In genomic region chr2:27136751-27137150, GRCh38 we compare ENCODE assay signal across 37 cellular contexts. TPM values are rescaled to one million over a fixed set of nuclear protein-coding genes. Genes with fewer than 3 reads are reported as not detected.
"Had no signal": no experiment of that assay in that cellular context is flagged by ENCODE, and none has a peak within 500 bp of the region (broad histone marks: within the 10 kb centered on the region; RNA-seq: fewer than 3 reads in every experiment).

No MANE protein-coding gene starts in this region.

- H3K9me3 ChIP-seq: body of pancreas, esophagus squamous epithelium, gastroesophageal sphincter had no signal

- ATAC-seq: activated CD4-positive, CD25-positive, alpha-beta regulatory T cell treated with anti-CD3 and anti-CD28 coated beads, Interleukin-2, amount 50 U/mL, for 24 hours; activated CD8-positive, alpha-beta T cell treated with anti-CD3 and anti-CD28 coated beads for 36 hours; activated T-cell treated with anti-CD3 and anti-CD28 coated beads, Interleukin-2, amount 50 U/mL, for 4 hours; activated T-helper 17 cell treated with anti-CD3 and anti-CD28 coated beads, Interleukin-2, amount 50 U/mL, for 72 hours; body of pancreas; gastroesophageal sphincter; T-helper 17 cell had no signal

- H3K27ac ChIP-seq: body of pancreas, epithelial cell of prostate, esophagus squamous epithelium, gastroesophageal sphincter, WERI-Rb-1 had no signal

- H3K27ac Mint-ChIP-seq: activated B cell treated with CpG ODN at 0.5 μM for 24 hours; activated CD8-positive, alpha-beta T cell treated with anti-CD3 and anti-CD28 coated beads for 36 hours; activated naive CD8-positive, alpha-beta T cell; activated T-helper 17 cell treated with anti-CD3 and anti-CD28 coated beads, Interleukin-2, amount 50 U/mL, for 72 hours; T-helper 17 cell; T-helper 2 cell treated with Interferon-gamma antibody and Interleukin-4, amounts not matched to agents 5 μg/mL and 100 μg/mL, for 36 hours had no signal

- H3K4me3 ChIP-seq: body of pancreas, esophagus squamous epithelium, gastroesophageal sphincter had no signal

- H3K9me3 Mint-ChIP-seq: activated B cell treated with CpG ODN at 0.5 μM for 24 hours; activated CD8-positive, alpha-beta T cell treated with anti-CD3 and anti-CD28 coated beads for 36 hours; activated T-cell treated with anti-CD3 and anti-CD28 coated beads, Interleukin-2, amount 50 U/mL, for 4 hours; activated T-helper 17 cell treated with anti-CD3 and anti-CD28 coated beads, Interleukin-2, amount 50 U/mL, for 72 hours; T-helper 2 cell treated with Interferon-gamma antibody and Interleukin-4, amounts not matched to agents 5 μg/mL and 100 μg/mL, for 36 hours had no signal

- H3K4me3 Mint-ChIP-seq: activated B cell treated with CpG ODN at 0.5 μM for 24 hours; activated CD8-positive, alpha-beta T cell treated with anti-CD3 and anti-CD28 coated beads for 36 hours; activated naive CD8-positive, alpha-beta T cell; activated T-cell treated with anti-CD3 and anti-CD28 coated beads, Interleukin-2, amount 50 U/mL, for 4 hours; T-helper 2 cell treated with Interferon-gamma antibody and Interleukin-4, amounts not matched to agents 5 μg/mL and 100 μg/mL, for 36 hours had no signal

- DNase-seq: activated B cell treated with CpG ODN at 0.5 μM for 24 hours; activated CD4-positive, alpha-beta T cell treated with anti-CD3 and anti-CD28 coated beads for 48 hours; activated CD4-positive, alpha-beta T cell treated with anti-CD3 and anti-CD28 coated beads, Interleukin-2, amount 50 U/mL, for 1 hour; activated CD4-positive, alpha-beta T cell treated with anti-CD3 and anti-CD28 coated beads, Interleukin-2, amount 50 U/mL, for 48 hours; activated CD8-positive, alpha-beta memory T cell treated with anti-CD3 and anti-CD28 coated beads for 24 hours; activated CD8-positive, alpha-beta T cell treated with anti-CD3 and anti-CD28 coated beads for 36 hours; activated effector memory CD4-positive, alpha-beta T cell treated with Interleukin-2 at 50 U/mL for 16 hours; activated gamma-delta T cell treated with Interleukin-2 at 50 U/mL for 16 hours; activated naive CD4-positive, alpha-beta T cell treated with anti-CD3 and anti-CD28 coated beads, Interleukin-2, amount 50 U/mL, for 16 hours; activated naive CD4-positive, alpha-beta T cell treated with Interleukin-2 at 50 U/mL for 16 hours; activated T-cell treated with anti-CD3 and anti-CD28 coated beads, Interleukin-2, amount 50 U/mL, for 4 hours; amniotic stem cell; anterior cingulate cortex; body of pancreas; caudate nucleus; cortex of kidney; dermis blood vessel endothelial cell; effector CD8-positive, alpha-beta T cell; esophagus squamous epithelium; foreskin melanocyte; T-helper 1 cell; T-helper 17 cell; T1000; WERI-Rb-1 had no signal

- H3K36me3 Mint-ChIP-seq: activated naive CD8-positive, alpha-beta T cell had no signal

- H3K27me3 Mint-ChIP-seq: activated B cell treated with CpG ODN at 0.5 μM for 24 hours; activated CD8-positive, alpha-beta T cell treated with anti-CD3 and anti-CD28 coated beads for 36 hours; activated naive CD8-positive, alpha-beta T cell; activated T-helper 17 cell treated with anti-CD3 and anti-CD28 coated beads, Interleukin-2, amount 50 U/mL, for 72 hours; T-helper 17 cell had no signal

- H3K27me3 ChIP-seq: body of pancreas, esophagus squamous epithelium had no signal

RNA-seq across cellular contexts. Expression of gene PRR30, which starts 2.5 kb away (rescaled TPM):
- total RNA-seq: activated B cell treated with CpG ODN at 0.5 μM for 24 hours; activated CD8-positive, alpha-beta T cell treated with anti-CD3 and anti-CD28 coated beads for 36 hours; activated T-cell treated with anti-CD3 and anti-CD28 coated beads, Interleukin-2, amount 50 U/mL, for 4 hours; activated T-helper 17 cell treated with anti-CD3 and anti-CD28 coated beads, Interleukin-2, amount 50 U/mL, for 72 hours; body of pancreas; chondrocyte; dermis blood vessel endothelial cell; endothelial cell of umbilical vein; esophagus squamous epithelium; fibroblast of lung; fibroblast of villous mesenchyme; gastroesophageal sphincter; glomerular endothelial cell; T-helper 17 cell had no signal
- polyA plus RNA-seq: adipose tissue, endothelial cell of umbilical vein, esophagus, fibroblast of lung had no signal

RNA-seq across cellular contexts. Expression of gene TCF23, which starts 12.1 kb away (rescaled TPM):
- total RNA-seq: activated CD8-positive, alpha-beta T cell treated with anti-CD3 and anti-CD28 coated beads for 36 hours; activated T-cell treated with anti-CD3 and anti-CD28 coated beads, Interleukin-2, amount 50 U/mL, for 4 hours; activated T-helper 17 cell treated with anti-CD3 and anti-CD28 coated beads, Interleukin-2, amount 50 U/mL, for 72 hours; chondrocyte; dermis blood vessel endothelial cell; endothelial cell of umbilical vein; esophagus squamous epithelium; fibroblast of lung; fibroblast of villous mesenchyme; glomerular endothelial cell; T-helper 17 cell had no signal
- polyA plus RNA-seq: endothelial cell of umbilical vein, fibroblast of lung had no signal

RNA-seq across cellular contexts. Expression of gene ABHD1, which starts 13.1 kb away (rescaled TPM):
- total RNA-seq: activated T-cell treated with anti-CD3 and anti-CD28 coated beads, Interleukin-2, amount 50 U/mL, for 4 hours; dermis blood vessel endothelial cell; endothelial cell of umbilical vein; esophagus squamous epithelium; fibroblast of villous mesenchyme; glomerular endothelial cell had no signal

RNA-seq across cellular contexts. Expression of gene CGREF1, which starts 17.8 kb away (rescaled TPM):
- total RNA-seq: T-helper 17 cell had no signal
